14 cellular contexts compared by ENCODE assay signal in genomic region chr1:55060133-55060999, GRCh38. TPM values are rescaled to one million over a fixed set of nuclear protein-coding genes. Genes with fewer than 3 reads are reported as not detected.
DNase-seq lines count a peak whose midpoint lies in the region; ATAC-seq, FAIRE-seq and TF ChIP-seq lines count a peak whose summit lies in the region.
"Had no signal": no experiment of that assay in that cellular context is flagged by ENCODE, and none has a peak within 500 bp of the region (broad histone marks: within the 10 kb centered on the region; RNA-seq: fewer than 3 reads in every experiment).

No MANE protein-coding gene starts in this region.

- H3K9me3 ChIP-seq in lower lobe of right lung: no peaks in the 10 kb centered on the region

- peak in 2 of 3 donors; percentile 8 to 20 for DNase-seq in stimulated activated CD4-positive, alpha-beta T cell treated with anti-CD3 and anti-CD28 coated beads, Interleukin-12 subunit alpha, Interleukin-12 subunit beta, amount 100 ng/mL, for 48 hours (ENCODE audit: low read depth in 2 of 3, low spot score in 1 of 3)
- no peak for DNase-seq in stimulated activated CD4-positive, alpha-beta T cell treated with anti-CD3 and anti-CD28 coated beads, Interleukin-2, amount 100 ng/mL, for 24 hours
- DNase-seq in NCI-H1694 (lab: John Stamatoyannopoulos, UW) (peak; percentile 62), bronchial epithelial cell (ENCODE audit: low read depth) (peak; percentile 40), left ventricle myocardium superior (no peak), lower lobe of right lung (no peak), pons (ENCODE audit: low spot score) (no peak)
- no peak for DNase-seq in stimulated activated naive CD8-positive, alpha-beta T cell treated with anti-CD3 and anti-CD28 coated beads, Interleukin-15, Interleukin-2, amounts not matched to agents 100 U/mL and 50 U/mL, for 24 hours
- DNase-seq: GDM1, left cardiac atrium, NCI-H748 treated with DMSO at 0.1 percent for 48 hours had no signal

- peaks cover 14% of the 10 kb centered on the region for H3K4me1 ChIP-seq in lower lobe of right lung

- H3K27ac ChIP-seq in lower lobe of right lung: no peak overlapping the region
- H3K27ac ChIP-seq: KMS-11, parathyroid adenoma had no signal

- H3K27me3 ChIP-seq in bronchial epithelial cell (ENCODE audit: control insufficient read depth, insufficient read depth, low read length) (no peaks in the 10 kb centered on the region), lower lobe of right lung (ENCODE audit: low read depth) (no peaks in the 10 kb centered on the region)

- H3K4me3 ChIP-seq in bronchial epithelial cell (ENCODE audit: low read depth, low read length): no peak overlapping the region
- no peak overlapping the region for H3K4me3 ChIP-seq in lower lobe of right lung

- TF ChIP-seq CTCF in bronchial epithelial cell (IDR thresholded peaks at IDR 0.05; ENCODE audit: insufficient read depth, low read length, severe bottlenecking): no peak
- TF ChIP-seq CTCF in lower lobe of right lung (IDR thresholded peaks at IDR 0.05): no peak

- intact Hi-C loops in left ventricle myocardium superior (cut with micrococcal nuclease) (no loop called here), lower lobe of right lung (cut with DNase I) (no loop called here)

- peak; percentile 66 for FAIRE-seq in bronchial epithelial cell (lab: Jason Lieb, UNC)

- peak; percentile 79 for ATAC-seq in stimulated activated naive CD8-positive, alpha-beta T cell treated with anti-CD3 and anti-CD28 coated beads, Interleukin-15, Interleukin-2, amounts not matched to agents 100 U/mL and 50 U/mL, for 24 hours
- ATAC-seq in left ventricle myocardium superior (no peak), lower lobe of right lung (no peak)
- ATAC-seq: left cardiac atrium had no signal

- H3K36me3 ChIP-seq in bronchial epithelial cell (ENCODE audit: control insufficient read depth, insufficient read depth, low read length): peaks cover 6% of the 10 kb centered on the region
- H3K36me3 ChIP-seq in lower lobe of right lung: peaks cover 5% of the 10 kb centered on the region

RNA-seq across cellular contexts. Expression of gene PCSK9, which starts 21.0 kb away (rescaled TPM):
- 5.8 and 11.3 TPM in 2 replicates for total RNA-seq in bronchial epithelial cell
- not detected for total RNA-seq in left ventricle myocardium superior
- 25.7 TPM for total RNA-seq in lower lobe of right lung
- total RNA-seq: B cell had no signal

Comparison
In these comparisons a context has a peak if more than half of its experiments do, and no peak if none do; other contexts are left out.
1. DNase-seq: peak in stimulated activated CD4-positive, alpha-beta T cell treated with anti-CD3 and anti-CD28 coated beads, Interleukin-12 subunit alpha, Interleukin-12 subunit beta, amount 100 ng/mL, for 48 hours (2 of 3), NCI-H1694 (single experiment) and bronchial epithelial cell (single experiment); none in stimulated activated CD4-positive, alpha-beta T cell treated with anti-CD3 and anti-CD28 coated beads, Interleukin-2, amount 100 ng/mL, for 24 hours (0 of 2), stimulated activated naive CD8-positive, alpha-beta T cell treated with anti-CD3 and anti-CD28 coated beads, Interleukin-15, Interleukin-2, amounts not matched to agents 100 U/mL and 50 U/mL, for 24 hours (single experiment), left ventricle myocardium superior (single experiment), lower lobe of right lung (single experiment) and pons (single experiment).